Comparison of ENCODE assay signal across 8 cellular contexts in genomic region chr5:16616536-16617271, GRCh38. TPM values are rescaled to one million over a fixed set of nuclear protein-coding genes. Genes with fewer than 3 reads are reported as not detected.
DNase-seq lines count a peak whose midpoint lies in the region; TF ChIP-seq lines count a peak whose summit lies in the region.

A gene with protein sequence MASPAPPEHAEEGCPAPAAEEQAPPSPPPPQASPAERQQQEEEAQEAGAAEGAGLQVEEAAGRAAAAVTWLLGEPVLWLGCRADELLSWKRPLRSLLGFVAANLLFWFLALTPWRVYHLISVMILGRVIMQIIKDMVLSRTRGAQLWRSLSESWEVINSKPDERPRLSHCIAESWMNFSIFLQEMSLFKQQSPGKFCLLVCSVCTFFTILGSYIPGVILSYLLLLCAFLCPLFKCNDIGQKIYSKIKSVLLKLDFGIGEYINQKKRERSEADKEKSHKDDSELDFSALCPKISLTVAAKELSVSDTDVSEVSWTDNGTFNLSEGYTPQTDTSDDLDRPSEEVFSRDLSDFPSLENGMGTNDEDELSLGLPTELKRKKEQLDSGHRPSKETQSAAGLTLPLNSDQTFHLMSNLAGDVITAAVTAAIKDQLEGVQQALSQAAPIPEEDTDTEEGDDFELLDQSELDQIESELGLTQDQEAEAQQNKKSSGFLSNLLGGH (minus strand): TSS chr5:16616997. CDS start chr5:16616971, 26 bp downstream.

- H2AFZ ChIP-seq in H9 (ENCODE audit: low read length), result no peak within 1 kb of the TSS

- peak within 1 kb of the TSS; percentile 75 to 91 for H3K4me3 Mint-ChIP-seq in H9

- H2BK12ac ChIP-seq in H9 (ENCODE audit: insufficient read length, low read depth, low read length), result no peak within 1 kb of the TSS

- TF ChIP-seq CTCF in GM10248 (IDR thresholded peaks at IDR 0.05; ENCODE audit: control extremely low read depth, extremely low read depth, low read depth, missing control alignments) (no peak), H9 (conservative IDR thresholded peaks at IDR 0.05) (no peak), dorsolateral prefrontal cortex (IDR thresholded peaks at IDR 0.05 in 54 of 56, conservative IDR thresholded peaks at IDR 0.05 in 2 of 56; ENCODE audit: low read depth in 1 of 56, partially characterized antibody in 56 of 56) (no peak)

- peaks cover 0 to 2% of the 10 kb centered on the region in 2 experiments; a peak in 1 of 5 replicates for H3K9me3 Mint-ChIP-seq in H9

- CTCF ChIA-PET in GM10248 (lab: Yijun Ruan, JAX), result interaction anchor here (0.7 kb wide), 1 partner anchor 10 kb away, joined by 4 read pairs; no protein-coding TSS in a partner anchor

- no peak within 1 kb of the TSS for H4K5ac ChIP-seq in H9 (ENCODE audit: insufficient read length, low read depth, low read length)

- no peak within 1 kb of the TSS for H3T11ph ChIP-seq in H9 (ENCODE audit: low read length)

- H3K36me3 Mint-ChIP-seq in H9 (ENCODE audit: insufficient read depth in 1 of 3, low read depth in 3 of 3), result peaks cover 0 to 4% (median 0%) of the 10 kb centered on the region in 3 experiments; a peak in 1 of 7 replicates

- H3K27ac Mint-ChIP-seq in H9, result no peak within 1 kb of the TSS

- DNase-seq in GM10248 (ENCODE audit: extremely low spot score), result peak; percentile 51
- peak; percentile 46 for DNase-seq in H9
- peak; percentile 68 for DNase-seq in NCI-H1092 (lab: John Stamatoyannopoulos, UW)
- peak; percentile 58 to 72 for DNase-seq in activated CD4-positive, alpha-beta T cell treated with anti-CD3 and anti-CD28 coated beads, Interleukin-2, amount 50 U/mL, for 24 hours (ENCODE audit: low read depth in 1 of 2, low spot score in 1 of 2)
- DNase-seq in dorsolateral prefrontal cortex, result peak; percentile 57 to 89 (median 74)
- DNase-seq in medulla oblongata (ENCODE audit: extremely low spot score), result peak; percentile 72
- peak; percentile 69 for DNase-seq in stimulated activated CD8-positive, alpha-beta memory T cell treated with anti-CD3 and anti-CD28 coated beads, Interleukin-12 subunit alpha, Interleukin-12 subunit beta, amount 100 ng/mL, for 1 hour (ENCODE audit: low read depth)
- DNase-seq in NAMALWA (ENCODE audit: low spot score), result no peak

- no peak within 1 kb of the TSS for H3K23ac ChIP-seq in H9 (ENCODE audit: insufficient read length, low read depth, low read length)

- H3K23me2 ChIP-seq in H9 (ENCODE audit: insufficient read length, low read depth, low read length, poor library complexity, severe bottlenecking), result peaks cover 13% of the 10 kb centered on the region

- H3K9me3 ChIP-seq in H9 (ENCODE audit: control insufficient read depth, low read depth, low read length), result no peaks in the 10 kb centered on the region

- H4K91ac ChIP-seq in H9 (ENCODE audit: insufficient read length, low read depth, low read length), result no peak within 1 kb of the TSS

- H3K4me1 ChIP-seq in H9 (ENCODE audit: insufficient read depth, low read length), result peaks cover 12% of the 10 kb centered on the region; the same call in 1 of the 2 replicates

- no peak within 1 kb of the TSS for H3K14ac ChIP-seq in H9 (ENCODE audit: insufficient read depth, low read length)

- no peak within 1 kb of the TSS for H3K4ac ChIP-seq in H9 (ENCODE audit: low read depth, low read length)

- no peak within 1 kb of the TSS for H2BK5ac ChIP-seq in H9 (ENCODE audit: insufficient read length, low read length)

- no peak within 1 kb of the TSS for H2BK120ac ChIP-seq in H9 (ENCODE audit: low read depth, low read length, poor library complexity, severe bottlenecking)

- peaks cover 33% of the 10 kb centered on the region for H3K27me3 Mint-ChIP-seq in H9 (ENCODE audit: low read depth)

- H3K4me2 ChIP-seq in H9 (ENCODE audit: insufficient read depth, insufficient read length, low read length), result peak within 1 kb of the TSS; percentile 90

- peaks cover 7 to 13% of the 10 kb centered on the region in 2 experiments for H3K4me1 Mint-ChIP-seq in H9

- H3K79me2 ChIP-seq in H9 (ENCODE audit: insufficient read depth, low read length), result no peaks in the 10 kb centered on the region

- no CpG with 5 or more reads among the region's 86 CpGs for WGBS in H9 (ENCODE audit: extremely low coverage, insufficient read length, low lambda C conversion rate)

- no peaks in the 10 kb centered on the region for H4K20me1 ChIP-seq in H9 (ENCODE audit: control insufficient read depth, insufficient read depth, insufficient read length)

- peak within 1 kb of the TSS; percentile 67 to 98 (median 88) for H3K4me3 ChIP-seq in dorsolateral prefrontal cortex

- no peak within 1 kb of the TSS for H2BK15ac ChIP-seq in H9 (ENCODE audit: low read depth, low read length)

- no peak within 1 kb of the TSS for H4K8ac ChIP-seq in H9 (replicated peaks; ENCODE audit: insufficient read length, low read depth, low read length)

- POLR2A ChIA-PET in GM10248 (lab: Yijun Ruan, JAX), result no interaction called here

- H3K79me1 ChIP-seq in H9 (ENCODE audit: insufficient read depth, low read depth, low read length, poor library complexity, severe bottlenecking), result no peaks in the 10 kb centered on the region

- peaks cover 9% of the 10 kb centered on the region; the same call in 1 of the 2 replicates for H3K27me3 ChIP-seq in H9 (ENCODE audit: insufficient read depth, low read length)
- no peaks in the 10 kb centered on the region for H3K27me3 ChIP-seq in dorsolateral prefrontal cortex

- H3K27ac ChIP-seq in H9 (ENCODE audit: insufficient read length, low read depth, low read length) (no peak within 1 kb of the TSS), dorsolateral prefrontal cortex (peak within 1 kb of the TSS in 58 of 59 donors; percentile 69 to 97 (median 91))

- intact Hi-C loops in dorsolateral prefrontal cortex (cut with DNase I), result loop anchor here (5.0 kb wide), 2 partner anchors 49 to 51 kb away; no protein-coding TSS in a partner anchor

- peak within 1 kb of the TSS; percentile 4 for H3K9ac ChIP-seq in H9 (ENCODE audit: extremely low read depth, insufficient read length, low read length)

- no peak within 1 kb of the TSS for H2BK20ac ChIP-seq in H9 (ENCODE audit: low read depth, low read length, poor library complexity, severe bottlenecking)

- no peak within 1 kb of the TSS for H3K18ac ChIP-seq in H9 (ENCODE audit: insufficient read length, low read depth, low read length)

- H3K56ac ChIP-seq in H9 (ENCODE audit: insufficient read length, low read depth, low read length), result no peak within 1 kb of the TSS

- no peak within 1 kb of the TSS for H2AK5ac ChIP-seq in H9 (ENCODE audit: insufficient read length, low read length)

RNA-seq across cellular contexts. Expression of the gene that starts here (rescaled TPM):
- total RNA-seq in H9 (2021) (3.3 and 3.4 TPM in 2 replicates), dorsolateral prefrontal cortex (100 to 1,000 TPM in 14 of 120 experiments, 10 to 100 TPM in 106; 26.4 to 149 (median 81.6) TPM)
